9 cellular contexts compared by ENCODE assay signal in genomic region chrX:129981752-129982299, GRCh38. TPM values are rescaled to one million over a fixed set of nuclear protein-coding genes. Genes with fewer than 3 reads are reported as not detected.
A peak's percentile ranks its signal among the peaks of the same experiment; 100 is the strongest.
DNase-seq lines count a peak whose midpoint lies in the region; TF ChIP-seq lines count a peak whose summit lies in the region.
"Had no signal": no experiment of that assay in that cellular context is flagged by ENCODE, and none has a peak within 500 bp of the region (broad histone marks: within the 10 kb centered on the region; RNA-seq: fewer than 3 reads in every experiment).

No MANE protein-coding gene starts in this region.

- no peak overlapping the region for H3K27ac ChIP-seq in smooth muscle cell (ENCODE audit: low read depth)

- H3K4me1 ChIP-seq in smooth muscle cell (ENCODE audit: low read depth) = no peaks in the 10 kb centered on the region

- no peaks in the 10 kb centered on the region for H3K36me3 Mint-ChIP-seq in activated CD4-positive, alpha-beta T cell treated with anti-CD3 and anti-CD28 coated beads, Interleukin-2, amount 10 ng/mL, durations not matched to agents 7 days and 5 days (ENCODE audit: low read depth)

- peaks cover 17% of the 10 kb centered on the region for H3K27me3 Mint-ChIP-seq in activated CD4-positive, alpha-beta T cell treated with anti-CD3 and anti-CD28 coated beads, Interleukin-2, amount 10 ng/mL, durations not matched to agents 7 days and 5 days

- no peak overlapping the region for H2AFZ ChIP-seq in smooth muscle cell (ENCODE audit: low read depth)

- POLR2A ChIA-PET in activated CD4-positive, alpha-beta T cell treated with anti-CD3 and anti-CD28 coated beads, Interleukin-2, amount 10 ng/mL, durations not matched to agents 7 days and 5 days (lab: Charles Lee) = no interaction called here

- WGBS in smooth muscle cell (ENCODE audit: low lambda C conversion rate) = 40% methylated on average over 10 of the region's 29 CpGs

- peak overlapping the region; percentile 84 for H3K4me2 ChIP-seq in smooth muscle cell

- H3K4me3 ChIP-seq in LNCaP clone FGC (ENCODE audit: low read depth, low read length) = peak overlapping the region; percentile 44
- H3K4me3 ChIP-seq in fibroblast of the aortic adventitia (ENCODE audit: low read depth, low read length) = peak overlapping the region; percentile 66
- H3K4me3 ChIP-seq in smooth muscle cell = no peak overlapping the region
- H3K4me3 ChIP-seq: esophagus squamous epithelium had no signal

- in situ Hi-C loops in G401 (cut with HindIII; ENCODE audit: low sequenced_read_pairs) = no loop called here

- no peak overlapping the region for H3K4me3 Mint-ChIP-seq in activated CD4-positive, alpha-beta T cell treated with anti-CD3 and anti-CD28 coated beads, Interleukin-2, amount 10 ng/mL, durations not matched to agents 7 days and 5 days

- H4K20me1 ChIP-seq in smooth muscle cell (ENCODE audit: low read depth) = peaks cover 24% of the 10 kb centered on the region

- no peaks in the 10 kb centered on the region for H3K27me3 ChIP-seq in smooth muscle cell (ENCODE audit: low read depth)
- H3K27me3 ChIP-seq: esophagus squamous epithelium had no signal

- peaks cover 22% of the 10 kb centered on the region for H3K4me1 Mint-ChIP-seq in activated CD4-positive, alpha-beta T cell treated with anti-CD3 and anti-CD28 coated beads, Interleukin-2, amount 10 ng/mL, durations not matched to agents 7 days and 5 days

- peaks cover 6% of the 10 kb centered on the region for H3K79me2 ChIP-seq in smooth muscle cell (ENCODE audit: low read depth)

- H3K9me3 Mint-ChIP-seq in activated CD4-positive, alpha-beta T cell treated with anti-CD3 and anti-CD28 coated beads, Interleukin-2, amount 10 ng/mL, durations not matched to agents 7 days and 5 days = no peaks in the 10 kb centered on the region

- CTCF ChIA-PET in activated CD4-positive, alpha-beta T cell treated with anti-CD3 and anti-CD28 coated beads, Interleukin-2, amount 10 ng/mL, durations not matched to agents 7 days and 5 days (lab: Charles Lee) = no interaction called here

- H3F3A ChIP-seq in smooth muscle cell (ENCODE audit: low read depth) = no peaks in the 10 kb centered on the region

- no peak overlapping the region for H3K27ac Mint-ChIP-seq in activated CD4-positive, alpha-beta T cell treated with anti-CD3 and anti-CD28 coated beads, Interleukin-2, amount 10 ng/mL, durations not matched to agents 7 days and 5 days

- H3K9ac ChIP-seq in smooth muscle cell (ENCODE audit: low read depth) = no peak overlapping the region

- TF ChIP-seq CTCF in LNCaP clone FGC (IDR thresholded peaks at IDR 0.05; ENCODE audit: control insufficient read depth, extremely low read depth, insufficient read depth) (no peak), fibroblast of the aortic adventitia (IDR thresholded peaks at IDR 0.05; ENCODE audit: insufficient read depth, low read length) (no peak), smooth muscle cell (IDR thresholded peaks at IDR 0.05; ENCODE audit: borderline replicate concordance, insufficient read depth, poor library complexity, severe bottlenecking) (no peak)

- no peaks in the 10 kb centered on the region for H3K36me3 ChIP-seq in smooth muscle cell (ENCODE audit: low read depth)
- H3K36me3 ChIP-seq: esophagus squamous epithelium had no signal

- peak; percentile 3 to 8 for DNase-seq in activated CD4-positive, alpha-beta T cell treated with anti-CD3 and anti-CD28 coated beads for 4 hours
- no peak for DNase-seq in activated CD4-positive, alpha-beta T cell treated with anti-CD3 and anti-CD28 coated beads, Interleukin-2, amount 10 ng/mL, durations not matched to agents 7 days and 5 days
- DNase-seq in LNCaP clone FGC (ENCODE audit: low read depth) = no peak
- no peak for DNase-seq in fibroblast of the aortic adventitia (ENCODE audit: low read depth)
- no peak for DNase-seq in smooth muscle cell (lab: John Stamatoyannopoulos, UW; ENCODE audit: unreplicated experiment)
- no peak for DNase-seq in G401 (ENCODE audit: low spot score)
- DNase-seq in HPDE6-E6E7 (ENCODE audit: extremely low spot score) = no peak
- DNase-seq in C1 segment of cervical spinal cord (lab: John Stamatoyannopoulos, UW) = no peak

- H3K9me3 ChIP-seq in smooth muscle cell (replicated peaks; ENCODE audit: low read depth) = no peaks in the 10 kb centered on the region
- H3K9me3 ChIP-seq: esophagus squamous epithelium had no signal

RNA-seq across cellular contexts. Expression of gene BCORL1, which starts 0.6 kb away (rescaled TPM):
- 1 to 10 TPM; 4.0 to 4.5 TPM for total RNA-seq in activated CD4-positive, alpha-beta T cell treated with anti-CD3 and anti-CD28 coated beads, Interleukin-2, amount 10 ng/mL, durations not matched to agents 7 days and 5 days
- 0.49 and 1.9 TPM in 2 replicates for total RNA-seq in fibroblast of the aortic adventitia (ENCODE audit: low replicate concordance)
- 3.0 TPM in 2 replicates for total RNA-seq in smooth muscle cell
- 8.0 and 14.8 TPM in 2 replicates for polyA plus RNA-seq in smooth muscle cell
- 1.4 and 3.4 TPM in 2 replicates for total RNA-seq in G401 (2014; rRNA removed; shearing (Covaris generic))

Comparison
In these comparisons a context has a peak if more than half of its experiments do, and no peak if none do; other contexts are left out.
1. DNase-seq: peak in activated CD4-positive, alpha-beta T cell treated with anti-CD3 and anti-CD28 coated beads for 4 hours (2 of 2); none in activated CD4-positive, alpha-beta T cell treated with anti-CD3 and anti-CD28 coated beads, Interleukin-2, amount 10 ng/mL, durations not matched to agents 7 days and 5 days (single experiment), LNCaP clone FGC (single experiment), fibroblast of the aortic adventitia (single experiment), smooth muscle cell (single experiment), G401 (single experiment), HPDE6-E6E7 (single experiment) and C1 segment of cervical spinal cord (0 of 14).